In the genomic region with DNA sequence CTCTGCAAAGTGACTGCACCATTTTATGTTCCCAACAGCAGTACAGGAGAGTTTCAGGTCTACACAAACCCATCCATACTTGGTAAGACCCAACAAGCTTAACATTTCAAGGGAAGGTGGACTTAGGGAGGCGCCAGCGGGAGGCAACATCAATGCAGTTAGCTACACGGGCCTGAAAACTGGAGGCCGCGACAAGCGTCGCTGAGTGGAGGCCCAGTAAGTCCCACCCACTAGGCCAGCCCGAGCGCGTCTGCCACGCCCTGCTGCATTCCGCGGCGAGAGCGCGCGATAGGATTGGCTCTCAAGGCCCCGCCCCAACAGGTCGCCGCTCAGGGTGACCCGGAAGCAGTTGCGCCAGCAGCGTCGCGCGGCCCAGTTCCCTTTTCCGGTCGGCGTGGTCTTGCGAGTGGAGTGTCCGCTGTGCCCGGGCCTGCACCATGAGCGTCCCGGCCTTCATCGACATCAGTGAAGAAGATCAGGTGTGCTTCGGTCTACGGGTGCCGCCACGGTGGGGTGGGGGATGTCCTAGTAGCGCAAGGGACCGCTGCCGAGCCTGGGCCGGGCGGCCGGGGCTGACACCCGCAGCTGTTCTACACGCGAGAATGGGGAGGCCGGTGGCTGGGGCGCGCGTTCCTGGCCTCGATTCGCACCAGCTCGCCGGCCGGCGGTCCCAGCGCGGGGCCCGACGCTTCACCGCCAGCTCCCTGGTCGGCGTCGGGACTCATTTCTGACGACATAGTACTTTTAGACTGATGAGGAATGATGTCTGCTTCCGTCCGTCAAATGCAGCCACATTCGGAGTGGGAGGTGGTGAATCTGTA, we compare ENCODE assay signal across 1 cellular context.
TF ChIP-seq lines count a peak whose summit lies in the region.

A gene (plus strand): TSS at position 381 of the 821 bp plus-strand sequence. CDS start 57 bp downstream, at position 438.

TF ChIP-seq in HepG2, 621 proteins besides CTCF, POLR2A, EP300 and RAD21 (continued from another document and continues in another):
- TF ChIP-seq, protein P1, sequence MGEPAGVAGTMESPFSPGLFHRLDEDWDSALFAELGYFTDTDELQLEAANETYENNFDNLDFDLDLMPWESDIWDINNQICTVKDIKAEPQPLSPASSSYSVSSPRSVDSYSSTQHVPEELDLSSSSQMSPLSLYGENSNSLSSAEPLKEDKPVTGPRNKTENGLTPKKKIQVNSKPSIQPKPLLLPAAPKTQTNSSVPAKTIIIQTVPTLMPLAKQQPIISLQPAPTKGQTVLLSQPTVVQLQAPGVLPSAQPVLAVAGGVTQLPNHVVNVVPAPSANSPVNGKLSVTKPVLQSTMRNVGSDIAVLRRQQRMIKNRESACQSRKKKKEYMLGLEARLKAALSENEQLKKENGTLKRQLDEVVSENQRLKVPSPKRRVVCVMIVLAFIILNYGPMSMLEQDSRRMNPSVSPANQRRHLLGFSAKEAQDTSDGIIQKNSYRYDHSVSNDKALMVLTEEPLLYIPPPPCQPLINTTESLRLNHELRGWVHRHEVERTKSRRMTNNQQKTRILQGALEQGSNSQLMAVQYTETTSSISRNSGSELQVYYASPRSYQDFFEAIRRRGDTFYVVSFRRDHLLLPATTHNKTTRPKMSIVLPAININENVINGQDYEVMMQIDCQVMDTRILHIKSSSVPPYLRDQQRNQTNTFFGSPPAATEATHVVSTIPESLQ (CRISPR knock-in tag; conservative IDR thresholded peaks at IDR 0.05): no peak
- TF ChIP-seq, protein P2, sequence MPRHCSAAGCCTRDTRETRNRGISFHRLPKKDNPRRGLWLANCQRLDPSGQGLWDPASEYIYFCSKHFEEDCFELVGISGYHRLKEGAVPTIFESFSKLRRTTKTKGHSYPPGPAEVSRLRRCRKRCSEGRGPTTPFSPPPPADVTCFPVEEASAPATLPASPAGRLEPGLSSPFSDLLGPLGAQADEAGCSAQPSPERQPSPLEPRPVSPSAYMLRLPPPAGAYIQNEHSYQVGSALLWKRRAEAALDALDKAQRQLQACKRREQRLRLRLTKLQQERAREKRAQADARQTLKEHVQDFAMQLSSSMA (CRISPR knock-in tag; IDR thresholded peaks at IDR 0.05): peak; percentile 96
- no peak for TF ChIP-seq SRF (IDR thresholded peaks at IDR 0.05; ENCODE audit: low read depth, low read length)
- TF ChIP-seq PHF21A (CRISPR knock-in tag; IDR thresholded peaks at IDR 0.05): peak; percentile 84
- TF ChIP-seq, protein P3, sequence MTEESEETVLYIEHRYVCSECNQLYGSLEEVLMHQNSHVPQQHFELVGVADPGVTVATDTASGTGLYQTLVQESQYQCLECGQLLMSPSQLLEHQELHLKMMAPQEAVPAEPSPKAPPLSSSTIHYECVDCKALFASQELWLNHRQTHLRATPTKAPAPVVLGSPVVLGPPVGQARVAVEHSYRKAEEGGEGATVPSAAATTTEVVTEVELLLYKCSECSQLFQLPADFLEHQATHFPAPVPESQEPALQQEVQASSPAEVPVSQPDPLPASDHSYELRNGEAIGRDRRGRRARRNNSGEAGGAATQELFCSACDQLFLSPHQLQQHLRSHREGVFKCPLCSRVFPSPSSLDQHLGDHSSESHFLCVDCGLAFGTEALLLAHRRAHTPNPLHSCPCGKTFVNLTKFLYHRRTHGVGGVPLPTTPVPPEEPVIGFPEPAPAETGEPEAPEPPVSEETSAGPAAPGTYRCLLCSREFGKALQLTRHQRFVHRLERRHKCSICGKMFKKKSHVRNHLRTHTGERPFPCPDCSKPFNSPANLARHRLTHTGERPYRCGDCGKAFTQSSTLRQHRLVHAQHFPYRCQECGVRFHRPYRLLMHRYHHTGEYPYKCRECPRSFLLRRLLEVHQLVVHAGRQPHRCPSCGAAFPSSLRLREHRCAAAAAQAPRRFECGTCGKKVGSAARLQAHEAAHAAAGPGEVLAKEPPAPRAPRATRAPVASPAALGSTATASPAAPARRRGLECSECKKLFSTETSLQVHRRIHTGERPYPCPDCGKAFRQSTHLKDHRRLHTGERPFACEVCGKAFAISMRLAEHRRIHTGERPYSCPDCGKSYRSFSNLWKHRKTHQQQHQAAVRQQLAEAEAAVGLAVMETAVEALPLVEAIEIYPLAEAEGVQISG (CRISPR knock-in tag; IDR thresholded peaks at IDR 0.05): peak; percentile 93
- TF ChIP-seq CREM (IDR thresholded peaks at IDR 0.05): peak; percentile 46; the same call in 1 of the 2 replicates
- TF ChIP-seq CREM (CRISPR knock-in tag; IDR thresholded peaks at IDR 0.05): peak; percentile 46; the same call in 1 of the 2 replicates
- peak; percentile 97 for TF ChIP-seq PHF20 (CRISPR knock-in tag; IDR thresholded peaks at IDR 0.05)
- TF ChIP-seq ZNF670 (CRISPR knock-in tag; IDR thresholded peaks at IDR 0.05; ENCODE audit: borderline replicate concordance): peak; percentile 71; the same call in 1 of the 2 replicates
- TF ChIP-seq SMYD3 (CRISPR knock-in tag; IDR thresholded peaks at IDR 0.05): peak; percentile 74; the same call in 1 of the 2 replicates
- TF ChIP-seq ZNF615 (CRISPR knock-in tag; IDR thresholded peaks at IDR 0.05; ENCODE audit: borderline replicate concordance): 0 out of 2 replicates have a peak, but pooled peaks have one; percentile 90
- TF ChIP-seq ZNF616 (CRISPR knock-in tag; IDR thresholded peaks at IDR 0.05; ENCODE audit: low read depth): peak; percentile 79; the same call in 1 of the 2 replicates
- peak; percentile 89 for TF ChIP-seq RBM39 (IDR thresholded peaks at IDR 0.05; ENCODE audit: low read depth, low read length, poor library complexity, severe bottlenecking)
- 0 out of 2 replicates have a peak, but pooled peaks have one; percentile 81 for TF ChIP-seq ZFP82 (CRISPR knock-in tag; IDR thresholded peaks at IDR 0.05; ENCODE audit: borderline replicate concordance)
- TF ChIP-seq ZNF468 (CRISPR knock-in tag; IDR thresholded peaks at IDR 0.05): no peak
- TF ChIP-seq, protein P4, sequence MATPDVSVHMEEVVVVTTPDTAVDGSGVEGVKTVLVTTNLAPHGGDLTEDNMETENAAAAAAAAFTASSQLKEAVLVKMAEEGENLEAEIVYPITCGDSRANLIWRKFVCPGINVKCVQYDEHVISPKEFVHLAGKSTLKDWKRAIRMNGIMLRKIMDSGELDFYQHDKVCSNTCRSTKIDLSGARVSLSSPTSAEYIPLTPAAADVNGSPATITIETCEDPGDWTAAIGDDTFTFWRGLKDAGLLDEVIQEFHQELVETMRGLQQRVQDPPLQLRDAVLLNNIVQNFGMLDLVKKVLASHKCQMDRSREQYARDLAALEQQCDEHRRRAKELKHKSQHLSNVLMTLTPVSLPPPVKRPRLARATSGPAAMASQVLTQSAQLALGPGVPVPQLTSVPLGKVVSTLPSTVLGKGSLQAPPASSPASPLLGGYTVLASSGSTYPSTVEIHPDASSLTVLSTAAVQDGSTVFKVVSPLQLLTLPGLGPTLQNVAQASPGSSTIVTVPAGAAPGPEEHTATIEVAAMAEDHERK (CRISPR knock-in tag; IDR thresholded peaks at IDR 0.05; ENCODE audit: low read depth): peak; percentile 83
- TF ChIP-seq ZNF552 (CRISPR knock-in tag; IDR thresholded peaks at IDR 0.05; ENCODE audit: borderline replicate concordance): peak; percentile 66; the same call in 1 of the 2 replicates
- TF ChIP-seq ZNF12 (CRISPR knock-in tag; IDR thresholded peaks at IDR 0.05): peak; percentile 44; the same call in 1 of the 2 replicates
- no peak for TF ChIP-seq NFATC3 (CRISPR knock-in tag; IDR thresholded peaks at IDR 0.05)
- TF ChIP-seq GTF2F1 (IDR thresholded peaks at IDR 0.05; ENCODE audit: low read length): no peak
- peak; percentile 88 for TF ChIP-seq ZNF792 (CRISPR knock-in tag; IDR thresholded peaks at IDR 0.05)
- TF ChIP-seq HNRNPH1 (optimal IDR thresholded peaks at IDR 0.05; ENCODE audit: low read depth, low read length): no peak
- TF ChIP-seq TCF7 (IDR thresholded peaks at IDR 0.05; ENCODE audit: low read depth): no peak
- TF ChIP-seq BCL6 (CRISPR knock-in tag; IDR thresholded peaks at IDR 0.05): no peak
- TF ChIP-seq, protein P5, sequence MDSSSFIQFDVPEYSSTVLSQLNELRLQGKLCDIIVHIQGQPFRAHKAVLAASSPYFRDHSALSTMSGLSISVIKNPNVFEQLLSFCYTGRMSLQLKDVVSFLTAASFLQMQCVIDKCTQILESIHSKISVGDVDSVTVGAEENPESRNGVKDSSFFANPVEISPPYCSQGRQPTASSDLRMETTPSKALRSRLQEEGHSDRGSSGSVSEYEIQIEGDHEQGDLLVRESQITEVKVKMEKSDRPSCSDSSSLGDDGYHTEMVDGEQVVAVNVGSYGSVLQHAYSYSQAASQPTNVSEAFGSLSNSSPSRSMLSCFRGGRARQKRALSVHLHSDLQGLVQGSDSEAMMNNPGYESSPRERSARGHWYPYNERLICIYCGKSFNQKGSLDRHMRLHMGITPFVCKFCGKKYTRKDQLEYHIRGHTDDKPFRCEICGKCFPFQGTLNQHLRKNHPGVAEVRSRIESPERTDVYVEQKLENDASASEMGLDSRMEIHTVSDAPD (CRISPR knock-in tag; IDR thresholded peaks at IDR 0.05): no peak
- TF ChIP-seq, protein P6, sequence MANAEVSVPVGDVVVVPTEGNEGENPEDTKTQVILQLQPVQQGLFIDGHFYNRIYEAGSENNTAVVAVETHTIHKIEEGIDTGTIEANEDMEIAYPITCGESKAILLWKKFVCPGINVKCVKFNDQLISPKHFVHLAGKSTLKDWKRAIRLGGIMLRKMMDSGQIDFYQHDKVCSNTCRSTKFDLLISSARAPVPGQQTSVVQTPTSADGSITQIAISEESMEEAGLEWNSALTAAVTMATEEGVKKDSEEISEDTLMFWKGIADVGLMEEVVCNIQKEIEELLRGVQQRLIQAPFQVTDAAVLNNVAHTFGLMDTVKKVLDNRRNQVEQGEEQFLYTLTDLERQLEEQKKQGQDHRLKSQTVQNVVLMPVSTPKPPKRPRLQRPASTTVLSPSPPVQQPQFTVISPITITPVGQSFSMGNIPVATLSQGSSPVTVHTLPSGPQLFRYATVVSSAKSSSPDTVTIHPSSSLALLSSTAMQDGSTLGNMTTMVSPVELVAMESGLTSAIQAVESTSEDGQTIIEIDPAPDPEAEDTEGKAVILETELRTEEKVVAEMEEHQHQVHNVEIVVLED (CRISPR knock-in tag; IDR thresholded peaks at IDR 0.05; ENCODE audit: borderline replicate concordance): peak; percentile 97
- peak; percentile 65 for TF ChIP-seq HCFC1 (IDR thresholded peaks at IDR 0.05; ENCODE audit: low read depth, low read length)
- no peak for TF ChIP-seq JUN (CRISPR knock-in tag; IDR thresholded peaks at IDR 0.05)
- TF ChIP-seq ZNF431 (CRISPR knock-in tag; IDR thresholded peaks at IDR 0.05; ENCODE audit: borderline replicate concordance, low read depth): peak; percentile 88
- TF ChIP-seq IRX3 (CRISPR knock-in tag; IDR thresholded peaks at IDR 0.05; ENCODE audit: borderline replicate concordance, low read depth): peak; percentile 81; the same call in 1 of the 2 replicates
- no peak for TF ChIP-seq STAG1 (CRISPR knock-in tag; IDR thresholded peaks at IDR 0.05)
- peak; percentile 91 for TF ChIP-seq ZNF546 (CRISPR knock-in tag; conservative IDR thresholded peaks at IDR 0.05)
- TF ChIP-seq IRF2 (CRISPR knock-in tag; IDR thresholded peaks at IDR 0.05): peak; percentile 94
- peak; percentile 76; the same call in 1 of the 2 replicates for TF ChIP-seq RFXAP (CRISPR knock-in tag; IDR thresholded peaks at IDR 0.05; ENCODE audit: borderline replicate concordance)
- peak; percentile 88 for TF ChIP-seq ZNF501 (CRISPR knock-in tag; IDR thresholded peaks at IDR 0.05)
- TF ChIP-seq, protein P7, sequence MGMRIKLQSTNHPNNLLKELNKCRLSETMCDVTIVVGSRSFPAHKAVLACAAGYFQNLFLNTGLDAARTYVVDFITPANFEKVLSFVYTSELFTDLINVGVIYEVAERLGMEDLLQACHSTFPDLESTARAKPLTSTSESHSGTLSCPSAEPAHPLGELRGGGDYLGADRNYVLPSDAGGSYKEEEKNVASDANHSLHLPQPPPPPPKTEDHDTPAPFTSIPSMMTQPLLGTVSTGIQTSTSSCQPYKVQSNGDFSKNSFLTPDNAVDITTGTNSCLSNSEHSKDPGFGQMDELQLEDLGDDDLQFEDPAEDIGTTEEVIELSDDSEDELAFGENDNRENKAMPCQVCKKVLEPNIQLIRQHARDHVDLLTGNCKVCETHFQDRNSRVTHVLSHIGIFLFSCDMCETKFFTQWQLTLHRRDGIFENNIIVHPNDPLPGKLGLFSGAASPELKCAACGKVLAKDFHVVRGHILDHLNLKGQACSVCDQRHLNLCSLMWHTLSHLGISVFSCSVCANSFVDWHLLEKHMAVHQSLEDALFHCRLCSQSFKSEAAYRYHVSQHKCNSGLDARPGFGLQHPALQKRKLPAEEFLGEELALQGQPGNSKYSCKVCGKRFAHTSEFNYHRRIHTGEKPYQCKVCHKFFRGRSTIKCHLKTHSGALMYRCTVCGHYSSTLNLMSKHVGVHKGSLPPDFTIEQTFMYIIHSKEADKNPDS (CRISPR knock-in tag; IDR thresholded peaks at IDR 0.05): no peak; the same call in 1 of the 2 replicates
- 0 out of 2 replicates have a peak, but pooled peaks have one; percentile 12 for TF ChIP-seq SUZ12 (IDR thresholded peaks at IDR 0.05; ENCODE audit: low read depth, low read length)
- peak; percentile 81 for TF ChIP-seq ARNT2 (CRISPR knock-in tag; IDR thresholded peaks at IDR 0.05; ENCODE audit: low read depth)
- no peak for TF ChIP-seq ZBTB8A (CRISPR knock-in tag; IDR thresholded peaks at IDR 0.05; ENCODE audit: borderline replicate concordance, low read depth)
- TF ChIP-seq YEATS2 (CRISPR knock-in tag; IDR thresholded peaks at IDR 0.05; ENCODE audit: borderline replicate concordance): peak; percentile 97
- TF ChIP-seq ZNF724P (CRISPR knock-in tag; IDR thresholded peaks at IDR 0.05; ENCODE audit: borderline replicate concordance): 0 out of 2 replicates have a peak, but pooled peaks have one; percentile 63
- TF ChIP-seq ZNF20 (CRISPR knock-in tag; IDR thresholded peaks at IDR 0.05): no peak
- TF ChIP-seq HOXA5 (CRISPR knock-in tag; IDR thresholded peaks at IDR 0.05): peak; percentile 78
- TF ChIP-seq ZMYM4 (CRISPR knock-in tag; IDR thresholded peaks at IDR 0.05): peak; percentile 99
- TF ChIP-seq FOXO1 (CRISPR knock-in tag; IDR thresholded peaks at IDR 0.05): 0 out of 2 replicates have a peak, but pooled peaks have one; percentile 16
- TF ChIP-seq SRSF9 (IDR thresholded peaks at IDR 0.05; ENCODE audit: borderline replicate concordance, insufficient read depth, low read depth, low read length, poor library complexity, severe bottlenecking): no peak
- peak; percentile 98 for TF ChIP-seq YEATS4 (CRISPR knock-in tag; IDR thresholded peaks at IDR 0.05; ENCODE audit: borderline replicate concordance)
- TF ChIP-seq KDM1A (CRISPR knock-in tag; IDR thresholded peaks at IDR 0.05): 0 out of 2 replicates have a peak, but pooled peaks have one; percentile 6
